8 cellular contexts compared by ENCODE assay signal in the genomic region with DNA sequence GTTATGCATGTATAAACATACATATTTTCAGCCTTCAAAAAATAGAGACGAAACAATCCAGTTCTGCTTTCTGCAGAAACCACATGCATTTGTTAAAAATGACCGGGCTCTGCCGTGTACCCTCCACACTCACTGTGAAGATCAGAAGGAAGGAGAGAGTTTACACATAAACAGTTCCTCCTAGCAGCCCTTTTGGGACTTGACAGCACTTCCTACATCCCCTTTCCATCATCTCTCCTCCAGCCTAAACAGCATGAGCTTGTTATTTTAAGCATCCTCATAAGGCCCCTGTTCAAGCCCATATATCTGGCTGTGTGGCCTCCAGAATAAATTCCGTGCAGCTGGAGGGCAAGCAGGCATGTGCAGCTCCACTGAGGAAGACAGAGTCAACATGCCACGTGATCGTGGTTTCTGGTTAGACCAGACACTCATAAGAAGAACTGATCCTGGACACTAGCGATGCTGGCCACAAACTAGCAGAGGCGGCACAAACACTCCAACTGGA. TPM values are rescaled to one million over a fixed set of nuclear protein-coding genes. Genes with fewer than 3 reads are reported as not detected.
DNase-seq lines count a peak whose midpoint lies in the region; ATAC-seq lines count a peak whose summit lies in the region.

No MANE protein-coding gene starts in this region.

- H3K4me3 Mint-ChIP-seq in activated T-helper 17 cell treated with anti-CD3 and anti-CD28 coated beads, Interleukin-2, amount 50 U/mL, for 72 hours = no peak overlapping the region

- ATAC-seq in GM19351 (IDR thresholded peaks at IDR 0.05; ENCODE audit: unreplicated experiment) = peak; percentile 75
- ATAC-seq in HG03139 (IDR thresholded peaks at IDR 0.05; ENCODE audit: unreplicated experiment) = peak; percentile 70
- ATAC-seq in activated T-helper 17 cell treated with anti-CD3 and anti-CD28 coated beads, Interleukin-2, amount 50 U/mL, for 72 hours (replicated peaks) = peak; percentile 63

- peaks cover 35% of the 10 kb centered on the region for H3K4me1 Mint-ChIP-seq in activated T-helper 17 cell treated with anti-CD3 and anti-CD28 coated beads, Interleukin-2, amount 50 U/mL, for 72 hours

- H3K9me3 Mint-ChIP-seq in activated T-helper 17 cell treated with anti-CD3 and anti-CD28 coated beads, Interleukin-2, amount 50 U/mL, for 72 hours = no peaks in the 10 kb centered on the region

- peaks cover 94% of the 10 kb centered on the region for H3K36me3 Mint-ChIP-seq in activated T-helper 17 cell treated with anti-CD3 and anti-CD28 coated beads, Interleukin-2, amount 50 U/mL, for 72 hours (ENCODE audit: low read depth)

- DNase-seq in CD1c-positive myeloid dendritic cell (ENCODE audit: extremely low spot score) = peak; percentile 83
- DNase-seq in cerebellum (ENCODE audit: low spot score) = no peak
- no peak for DNase-seq in NCI-H69 (lab: John Stamatoyannopoulos, UW)
- DNase-seq in NCI-H1048 (lab: John Stamatoyannopoulos, UW) = no peak
- no peak for DNase-seq in activated naive CD4-positive, alpha-beta T cell treated with Interleukin-2 at 50 U/mL for 16 hours

- H3K27ac Mint-ChIP-seq in activated T-helper 17 cell treated with anti-CD3 and anti-CD28 coated beads, Interleukin-2, amount 50 U/mL, for 72 hours = peak overlapping the region; percentile 72

- no peaks in the 10 kb centered on the region for H3K27me3 Mint-ChIP-seq in activated T-helper 17 cell treated with anti-CD3 and anti-CD28 coated beads, Interleukin-2, amount 50 U/mL, for 72 hours

RNA-seq across cellular contexts. Expression of gene NIPAL4, which starts 42.2 kb away (rescaled TPM):
- total RNA-seq in activated T-helper 17 cell treated with anti-CD3 and anti-CD28 coated beads, Interleukin-2, amount 50 U/mL, for 72 hours = under 1 TPM; 0.65 to 0.90 TPM
- total RNA-seq in cerebellum = not detected
